25 cellular contexts compared by ENCODE assay signal in the genomic region with DNA sequence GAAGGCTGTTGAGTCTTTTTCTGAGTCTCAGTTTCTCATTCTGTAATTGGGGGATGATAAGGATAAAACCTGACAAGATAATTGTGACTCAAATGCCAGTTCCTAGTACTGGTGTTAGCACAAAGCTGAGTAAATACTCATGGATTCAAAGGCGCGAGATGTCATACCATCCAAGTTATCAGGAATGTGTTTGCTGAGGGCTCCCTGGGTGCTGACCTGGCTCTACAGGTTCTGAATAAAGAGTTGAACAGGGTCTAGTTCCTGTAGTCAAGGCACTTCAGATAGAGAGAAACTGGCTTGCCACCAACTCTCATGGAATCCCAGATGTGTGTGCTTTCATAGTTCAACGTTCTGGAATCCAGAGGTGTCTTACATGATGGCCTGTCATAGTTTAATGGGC.
"Had no signal": no experiment of that assay in that cellular context is flagged by ENCODE, and none has a peak within 500 bp of the region (broad histone marks: within the 10 kb centered on the region; RNA-seq: fewer than 3 reads in every experiment).

No MANE protein-coding gene starts in this region.

- H2AFZ ChIP-seq: hepatocyte had no signal

- H3K27ac ChIP-seq: breast epithelium, colonic mucosa, hepatocyte, pancreas, psoas muscle, right atrium auricular region, upper lobe of right lung had no signal

- H3K4me3 ChIP-seq: breast epithelium, colonic mucosa, dorsolateral prefrontal cortex, hepatocyte, lung, pancreas, psoas muscle, right atrium auricular region, upper lobe of right lung had no signal

- H3K9me3 ChIP-seq: breast epithelium, colonic mucosa, pancreas, psoas muscle, right atrium auricular region, upper lobe of right lung had no signal

- H3K9me3 Mint-ChIP-seq: activated naive CD4-positive, alpha-beta T cell treated with anti-CD3 and anti-CD28 coated beads for 36 hours; central memory CD8-positive, alpha-beta T cell; effector memory CD8-positive, alpha-beta T cell; naive thymus-derived CD8-positive, alpha-beta T cell; WTC11 had no signal

- DNase-seq: activated effector memory CD4-positive, alpha-beta T cell treated with Interleukin-2 at 50 U/mL for 16 hours; activated naive CD4-positive, alpha-beta T cell treated with anti-CD3 and anti-CD28 coated beads for 36 hours; activated naive CD8-positive, alpha-beta T cell treated with anti-CD3 and anti-CD28 coated beads, Interleukin-2, amount 10 ng/mL, durations not matched to agents 7 days and 5 days; activated T-cell treated with anti-CD3 and anti-CD28 coated beads, Interleukin-2, amount 50 U/mL, for 1 hour; amniotic stem cell; colonic mucosa; dorsolateral prefrontal cortex; effector memory CD8-positive, alpha-beta T cell; foreskin melanocyte; immature natural killer cell; naive thymus-derived CD8-positive, alpha-beta T cell; pancreas; psoas muscle; stimulated activated CD4-positive, alpha-beta T cell treated with anti-CD3 and anti-CD28 coated beads, Interleukin-4, amount 100 ng/mL, for 24 hours; stimulated activated naive CD4-positive, alpha-beta T cell treated with Interleukin-2 at 50 U/mL for 16 hours; T1000; upper lobe of right lung had no signal

- H3K4me1 ChIP-seq: breast epithelium, colonic mucosa, psoas muscle, right atrium auricular region had no signal

- H3K36me3 Mint-ChIP-seq: WTC11 had no signal

- H3K4me3 Mint-ChIP-seq: activated naive CD4-positive, alpha-beta T cell treated with anti-CD3 and anti-CD28 coated beads for 36 hours; activated naive CD8-positive, alpha-beta T cell treated with anti-CD3 and anti-CD28 coated beads, Interleukin-2, amount 10 ng/mL, durations not matched to agents 7 days and 5 days; central memory CD8-positive, alpha-beta T cell; effector memory CD8-positive, alpha-beta T cell; immature natural killer cell; naive thymus-derived CD8-positive, alpha-beta T cell; WTC11 had no signal

- H3K27me3 Mint-ChIP-seq: activated naive CD8-positive, alpha-beta T cell treated with anti-CD3 and anti-CD28 coated beads, Interleukin-2, amount 10 ng/mL, durations not matched to agents 7 days and 5 days; central memory CD8-positive, alpha-beta T cell; effector memory CD8-positive, alpha-beta T cell; naive thymus-derived CD8-positive, alpha-beta T cell had no signal

- H3K27me3 ChIP-seq: breast epithelium, colonic mucosa, dorsolateral prefrontal cortex, hepatocyte, pancreas, right atrium auricular region, upper lobe of right lung had no signal

- H3K27ac Mint-ChIP-seq: activated naive CD8-positive, alpha-beta T cell treated with anti-CD3 and anti-CD28 coated beads, Interleukin-2, amount 10 ng/mL, durations not matched to agents 7 days and 5 days; effector memory CD8-positive, alpha-beta T cell; WTC11 had no signal

- ATAC-seq: effector memory CD8-positive, alpha-beta T cell; esophagus mucosa; left lobe of liver; naive thymus-derived CD8-positive, alpha-beta T cell; pancreas; psoas muscle; upper lobe of right lung; WTC11 had no signal

- H3K36me3 ChIP-seq: breast epithelium, colonic mucosa, pancreas, right atrium auricular region, upper lobe of right lung had no signal

- H3K4me2 ChIP-seq: hepatocyte had no signal
